In the genomic region with DNA sequence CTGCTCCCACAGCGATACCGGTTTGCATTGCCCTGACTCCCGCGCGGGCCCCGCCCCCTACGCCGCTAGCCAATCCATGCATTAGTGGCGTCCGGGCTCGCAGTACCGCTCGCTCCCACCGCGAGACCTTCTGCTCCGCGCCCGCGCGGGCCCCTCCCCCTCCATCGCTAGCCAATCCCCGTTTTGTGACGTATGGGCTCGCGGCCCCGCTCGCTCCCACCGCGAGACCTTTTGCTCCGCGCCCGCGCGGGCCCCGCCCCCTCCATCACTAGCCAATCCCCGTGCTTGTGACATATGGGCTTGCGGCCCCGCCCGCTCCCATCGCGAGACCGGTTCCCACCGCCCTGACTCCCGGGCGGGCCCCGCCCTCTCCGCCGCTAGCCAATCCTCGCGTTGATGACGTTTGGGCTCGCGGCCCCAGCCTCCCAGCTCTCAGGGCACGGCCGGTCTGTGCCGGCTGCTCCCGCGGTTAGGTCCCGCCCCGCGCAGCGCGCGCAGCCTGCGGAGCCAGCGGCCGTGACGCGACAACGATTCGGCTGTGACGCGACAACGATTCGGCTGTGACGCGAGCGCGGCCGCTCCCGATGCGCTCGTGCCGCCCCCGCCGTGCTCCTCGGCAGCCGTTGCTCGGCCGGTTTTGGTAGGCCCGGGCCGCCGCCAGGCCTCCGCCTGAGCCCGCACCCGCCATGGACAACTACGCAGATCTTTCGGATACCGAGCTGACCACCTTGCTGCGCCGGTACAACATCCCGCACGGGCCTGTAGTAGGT, we compare ENCODE assay signal across 8 cellular contexts. TPM values are rescaled to one million over a fixed set of nuclear protein-coding genes. Genes with fewer than 3 reads are reported as not detected.
DNase-seq lines count a peak whose midpoint lies in the region; ATAC-seq and TF ChIP-seq lines count a peak whose summit lies in the region.

A gene (plus strand): TSS at position 497 of the 770 bp plus-strand sequence. CDS start 190 bp downstream, at position 687.

- peak within 1 kb of the TSS; percentile 84 for H3K4me2 ChIP-seq in Karpas-422 (ENCODE audit: low read depth, low read length, poor library complexity, severe bottlenecking)

- peak within 1 kb of the TSS; percentile 89 for H3K4me3 Mint-ChIP-seq in activated T-helper 1 cell treated with anti-CD3 and anti-CD28 coated beads, Interleukin-12 subunit alpha, Interleukin-12 subunit beta, Interleukin-2, Interleukin-4 antibody, amounts not matched to agents 30 ng/mL and 10 ng/mL and 1 ng/mL, durations not matched to agents 14 hours and 24 hours and 36 hours
- peak within 1 kb of the TSS; percentile 71 to 92 (median 82) for H3K4me3 Mint-ChIP-seq in naive B cell
- peak within 1 kb of the TSS; percentile 87 for H3K4me3 Mint-ChIP-seq in stimulated activated memory B cell treated with anti-CD40 and anti-IgM and Interleukin-4, amounts not matched to agents 10 μg/mL and 1 μg/mL and 100 μg/mL, for 72 hours

- no peaks in the 10 kb centered on the region for H3K27me3 Mint-ChIP-seq in activated T-helper 1 cell treated with anti-CD3 and anti-CD28 coated beads, Interleukin-12 subunit alpha, Interleukin-12 subunit beta, Interleukin-2, Interleukin-4 antibody, amounts not matched to agents 30 ng/mL and 10 ng/mL and 1 ng/mL, durations not matched to agents 14 hours and 24 hours and 36 hours (ENCODE audit: insufficient read depth)
- H3K27me3 Mint-ChIP-seq in naive B cell = no peaks in the 10 kb centered on the region
- no peaks in the 10 kb centered on the region for H3K27me3 Mint-ChIP-seq in stimulated activated memory B cell treated with anti-CD40 and anti-IgM and Interleukin-4, amounts not matched to agents 10 μg/mL and 1 μg/mL and 100 μg/mL, for 72 hours

- H4K20me1 ChIP-seq in Karpas-422 (ENCODE audit: insufficient read depth, low read depth, low read length) = no peaks in the 10 kb centered on the region

- peak within 1 kb of the TSS; percentile 81 for H3K27ac Mint-ChIP-seq in activated T-helper 1 cell treated with anti-CD3 and anti-CD28 coated beads, Interleukin-12 subunit alpha, Interleukin-12 subunit beta, Interleukin-2, Interleukin-4 antibody, amounts not matched to agents 30 ng/mL and 10 ng/mL and 1 ng/mL, durations not matched to agents 14 hours and 24 hours and 36 hours
- peak within 1 kb of the TSS; percentile 91 to 97 (median 94) for H3K27ac Mint-ChIP-seq in naive B cell
- peak within 1 kb of the TSS; percentile 91 for H3K27ac Mint-ChIP-seq in stimulated activated memory B cell treated with anti-CD40 and anti-IgM and Interleukin-4, amounts not matched to agents 10 μg/mL and 1 μg/mL and 100 μg/mL, for 72 hours

- peak; percentile 78 for ATAC-seq in GM21786 (IDR thresholded peaks at IDR 0.05; ENCODE audit: unreplicated experiment)
- ATAC-seq in naive B cell (ENCODE audit: low read depth in 2 of 2) = peak; percentile 74
- peak; percentile 93 for ATAC-seq in stimulated activated memory B cell treated with anti-CD40 and anti-IgM and Interleukin-4, amounts not matched to agents 10 μg/mL and 1 μg/mL and 100 μg/mL, for 72 hours

- peak in 2 of 4 donors; percentile 74 to 94 for TF ChIP-seq POLR2A in esophagus squamous epithelium (IDR thresholded peaks at IDR 0.05)

- no peak within 1 kb of the TSS; the same call in 1 of the 2 replicates for H2AFZ ChIP-seq in Karpas-422 (ENCODE audit: low read length)

- peaks cover 11% of the 10 kb centered on the region for H3K79me2 ChIP-seq in Karpas-422 (ENCODE audit: low read length)

- H3K27ac ChIP-seq in Karpas-422 (ENCODE audit: low read length) (peak within 1 kb of the TSS; percentile 70), esophagus squamous epithelium (peak within 1 kb of the TSS; percentile 95 to 99 (median 97))

- no peaks in the 10 kb centered on the region for H3K9me2 ChIP-seq in Karpas-422 (replicated peaks; ENCODE audit: insufficient read depth, low read length)

- WGBS in esophagus squamous epithelium, 2 donors = 53% methylated on average over 55 of the region's 103 CpGs; no CpG with 5 or more reads in 1 of the 2 donors

- H3K36me3 Mint-ChIP-seq in activated T-helper 1 cell treated with anti-CD3 and anti-CD28 coated beads, Interleukin-12 subunit alpha, Interleukin-12 subunit beta, Interleukin-2, Interleukin-4 antibody, amounts not matched to agents 30 ng/mL and 10 ng/mL and 1 ng/mL, durations not matched to agents 14 hours and 24 hours and 36 hours (ENCODE audit: low read depth) = peaks cover 10% of the 10 kb centered on the region
- H3K36me3 Mint-ChIP-seq in naive B cell = no peaks in the 10 kb centered on the region
- peaks cover 11% of the 10 kb centered on the region for H3K36me3 Mint-ChIP-seq in stimulated activated memory B cell treated with anti-CD40 and anti-IgM and Interleukin-4, amounts not matched to agents 10 μg/mL and 1 μg/mL and 100 μg/mL, for 72 hours

- H3K27me3 ChIP-seq in Karpas-422 (ENCODE audit: low read length) = no peaks in the 10 kb centered on the region
- H3K27me3 ChIP-seq in esophagus squamous epithelium = no peaks in the 10 kb centered on the region

- peaks cover 4% of the 10 kb centered on the region for H3K4me1 Mint-ChIP-seq in activated T-helper 1 cell treated with anti-CD3 and anti-CD28 coated beads, Interleukin-12 subunit alpha, Interleukin-12 subunit beta, Interleukin-2, Interleukin-4 antibody, amounts not matched to agents 30 ng/mL and 10 ng/mL and 1 ng/mL, durations not matched to agents 14 hours and 24 hours and 36 hours (ENCODE audit: low read depth)
- H3K4me1 Mint-ChIP-seq in naive B cell = peaks cover 6 to 18% (median 15%) of the 10 kb centered on the region in 3 donors
- H3K4me1 Mint-ChIP-seq in stimulated activated memory B cell treated with anti-CD40 and anti-IgM and Interleukin-4, amounts not matched to agents 10 μg/mL and 1 μg/mL and 100 μg/mL, for 72 hours = peaks cover 26% of the 10 kb centered on the region

- no peaks in the 10 kb centered on the region for H3K36me3 ChIP-seq in Karpas-422 (ENCODE audit: insufficient read depth, low read length)
- peaks cover 0 to 17% (median 0%) of the 10 kb centered on the region in 3 donors for H3K36me3 ChIP-seq in esophagus squamous epithelium

- intact Hi-C loops in activated T-helper 1 cell treated with anti-CD3 and anti-CD28 coated beads, Interleukin-12 subunit alpha, Interleukin-12 subunit beta, Interleukin-2, Interleukin-4 antibody, amounts not matched to agents 30 ng/mL and 10 ng/mL and 1 ng/mL, durations not matched to agents 14 hours and 24 hours and 36 hours (cut with micrococcal nuclease) = loop anchor here (1.0 kb wide), 3 partner anchors 10 to 407 kb away; a partner anchor contains a TSS
- intact Hi-C loops in esophagus squamous epithelium (cut with DNase I) = no loop called here

- TF ChIP-seq CTCF in esophagus squamous epithelium (IDR thresholded peaks at IDR 0.05) = peak in 1 of 6 experiments; percentile 5

- no peaks in the 10 kb centered on the region for H3K9me3 Mint-ChIP-seq in activated T-helper 1 cell treated with anti-CD3 and anti-CD28 coated beads, Interleukin-12 subunit alpha, Interleukin-12 subunit beta, Interleukin-2, Interleukin-4 antibody, amounts not matched to agents 30 ng/mL and 10 ng/mL and 1 ng/mL, durations not matched to agents 14 hours and 24 hours and 36 hours
- peaks cover 0 to 2% (median 0%) of the 10 kb centered on the region in 7 donors for H3K9me3 Mint-ChIP-seq in naive B cell
- H3K9me3 Mint-ChIP-seq in stimulated activated memory B cell treated with anti-CD40 and anti-IgM and Interleukin-4, amounts not matched to agents 10 μg/mL and 1 μg/mL and 100 μg/mL, for 72 hours = no peaks in the 10 kb centered on the region

- H3K9ac ChIP-seq in Karpas-422 (ENCODE audit: low read length) = peak within 1 kb of the TSS; percentile 95

- DNase-seq in DMS79 (lab: John Stamatoyannopoulos, UW) = peak; percentile 98
- DNase-seq in Karpas-422 = peak; percentile 98
- DNase-seq in RKO (ENCODE audit: low spot score) = peak; percentile 96
- peak; percentile 94 for DNase-seq in activated T-helper 1 cell treated with anti-CD3 and anti-CD28 coated beads, Interleukin-12 subunit alpha, Interleukin-12 subunit beta, Interleukin-2, Interleukin-4 antibody, amounts not matched to agents 30 ng/mL and 10 ng/mL and 1 ng/mL, durations not matched to agents 14 hours and 24 hours and 36 hours (ENCODE audit: low spot score)
- DNase-seq in esophagus squamous epithelium (lab: John Stamatoyannopoulos, UW) = peak; percentile 95
- peak; percentile 95 for DNase-seq in naive B cell

- H3K4me3 ChIP-seq in Karpas-422 (ENCODE audit: low read length) (peak within 1 kb of the TSS; percentile 85), esophagus squamous epithelium (peak within 1 kb of the TSS; percentile 59 to 85 (median 76))

- H3K9me3 ChIP-seq in Karpas-422 (ENCODE audit: low read length) = no peaks in the 10 kb centered on the region
- no peaks in the 10 kb centered on the region for H3K9me3 ChIP-seq in esophagus squamous epithelium

- peaks cover 23% of the 10 kb centered on the region for H3K4me1 ChIP-seq in Karpas-422 (ENCODE audit: low read length)
- H3K4me1 ChIP-seq in esophagus squamous epithelium = peaks cover 6 to 41% (median 10%) of the 10 kb centered on the region in 3 donors

RNA-seq across cellular contexts. Expression of the gene that starts here (rescaled TPM):
- 19.5 and 20.7 TPM in 2 replicates for total RNA-seq in Karpas-422 (2014; rRNA removed; shearing (Covaris generic); ENCODE audit: low replicate concordance)
- 83.3 and 85.5 TPM in 2 replicates for total RNA-seq in activated T-helper 1 cell treated with anti-CD3 and anti-CD28 coated beads, Interleukin-12 subunit alpha, Interleukin-12 subunit beta, Interleukin-2, Interleukin-4 antibody, amounts not matched to agents 30 ng/mL and 10 ng/mL and 1 ng/mL, durations not matched to agents 14 hours and 24 hours and 36 hours
- total RNA-seq in esophagus squamous epithelium = 10 to 100 TPM; 12.7 to 50.1 (median 40.2) TPM
- 10 to 100 TPM; 25.0 to 29.6 (median 27.2) TPM for polyA plus RNA-seq in naive B cell (ENCODE audit: low read depth in 6 of 6)

Comparison
In these comparisons a context has a peak if more than half of its experiments do, and no peak if none do; other contexts are left out.
1. Peak in every context shown above with its lines: DNase-seq, ATAC-seq, H3K4me3 ChIP-seq and H3K27ac ChIP-seq.